Comparison of ENCODE assay signal across 1 cellular context in the genomic region with DNA sequence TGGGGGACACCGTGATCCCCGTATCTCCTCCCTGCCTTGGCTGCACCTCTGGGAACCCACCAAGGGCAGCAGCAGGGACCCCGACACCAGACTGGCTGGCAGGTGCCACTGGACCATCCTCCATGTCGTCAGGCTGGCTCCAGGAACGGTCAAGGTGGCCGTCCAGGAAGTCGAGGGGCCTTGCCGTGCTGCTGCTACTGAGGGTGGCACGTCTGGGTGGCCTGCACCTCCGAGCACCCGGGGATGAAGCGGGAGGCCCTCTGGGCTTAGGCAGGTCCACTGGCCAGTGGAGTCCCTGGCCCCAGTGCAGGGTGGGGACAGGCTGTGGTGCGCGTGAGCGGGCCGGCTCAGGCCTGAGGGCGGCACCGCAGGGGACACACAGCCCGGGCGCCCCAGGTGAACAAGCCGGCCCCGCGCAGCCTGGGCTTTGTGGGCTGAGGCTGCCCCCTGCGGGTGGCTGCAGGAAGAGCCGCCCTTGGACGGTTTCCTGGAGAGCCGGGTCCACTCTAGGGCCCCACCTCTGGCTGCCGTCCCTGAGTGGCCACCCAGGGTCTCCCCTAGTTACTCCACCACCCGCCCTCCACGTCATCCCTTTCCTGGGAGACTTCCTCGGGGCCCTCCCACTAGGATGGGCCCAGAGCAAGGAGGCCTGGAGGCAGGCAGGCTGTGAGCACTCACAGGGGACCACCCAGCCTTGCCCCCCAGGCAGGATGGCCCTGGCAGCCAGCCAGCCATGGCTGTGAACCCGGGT.
TF ChIP-seq lines count a peak whose summit lies in the region.

No MANE protein-coding gene starts in this region.

TF ChIP-seq in HepG2, 621 proteins besides CTCF, POLR2A, EP300 and RAD21 (continued from another document and continues in another):
- no peak for TF ChIP-seq DDIT3 (CRISPR knock-in tag; IDR thresholded peaks at IDR 0.05)
- peak; percentile 41 for TF ChIP-seq ZNF629 (CRISPR knock-in tag; conservative IDR thresholded peaks at IDR 0.05)
- TF ChIP-seq SPEN (CRISPR knock-in tag; IDR thresholded peaks at IDR 0.05; ENCODE audit: low read depth), result 0 out of 2 replicates have a peak, but pooled peaks have one; percentile 25
- TF ChIP-seq ZNF784 (CRISPR knock-in tag; IDR thresholded peaks at IDR 0.05; ENCODE audit: borderline replicate concordance), result no peak
- TF ChIP-seq ZBTB10 (CRISPR knock-in tag; IDR thresholded peaks at IDR 0.05; ENCODE audit: borderline replicate concordance), result 0 out of 2 replicates have a peak, but pooled peaks have one; percentile 51
- peak; percentile 42; the same call in 1 of the 2 replicates for TF ChIP-seq UBTF (CRISPR knock-in tag; IDR thresholded peaks at IDR 0.05)
- no peak for TF ChIP-seq JARID2 (CRISPR knock-in tag; IDR thresholded peaks at IDR 0.05; ENCODE audit: insufficient replicate concordance)
- TF ChIP-seq HHEX (CRISPR knock-in tag; IDR thresholded peaks at IDR 0.05), result no peak
- TF ChIP-seq XRCC5 (optimal IDR thresholded peaks at IDR 0.05; ENCODE audit: low read length), result no peak
- TF ChIP-seq THAP11 (CRISPR knock-in tag; IDR thresholded peaks at IDR 0.05), result peak; percentile 61
- no peak for TF ChIP-seq TEF (CRISPR knock-in tag; IDR thresholded peaks at IDR 0.05)
- no peak for TF ChIP-seq ZNF484 (CRISPR knock-in tag; IDR thresholded peaks at IDR 0.05; ENCODE audit: borderline replicate concordance, low read depth)
- TF ChIP-seq, protein P1, sequence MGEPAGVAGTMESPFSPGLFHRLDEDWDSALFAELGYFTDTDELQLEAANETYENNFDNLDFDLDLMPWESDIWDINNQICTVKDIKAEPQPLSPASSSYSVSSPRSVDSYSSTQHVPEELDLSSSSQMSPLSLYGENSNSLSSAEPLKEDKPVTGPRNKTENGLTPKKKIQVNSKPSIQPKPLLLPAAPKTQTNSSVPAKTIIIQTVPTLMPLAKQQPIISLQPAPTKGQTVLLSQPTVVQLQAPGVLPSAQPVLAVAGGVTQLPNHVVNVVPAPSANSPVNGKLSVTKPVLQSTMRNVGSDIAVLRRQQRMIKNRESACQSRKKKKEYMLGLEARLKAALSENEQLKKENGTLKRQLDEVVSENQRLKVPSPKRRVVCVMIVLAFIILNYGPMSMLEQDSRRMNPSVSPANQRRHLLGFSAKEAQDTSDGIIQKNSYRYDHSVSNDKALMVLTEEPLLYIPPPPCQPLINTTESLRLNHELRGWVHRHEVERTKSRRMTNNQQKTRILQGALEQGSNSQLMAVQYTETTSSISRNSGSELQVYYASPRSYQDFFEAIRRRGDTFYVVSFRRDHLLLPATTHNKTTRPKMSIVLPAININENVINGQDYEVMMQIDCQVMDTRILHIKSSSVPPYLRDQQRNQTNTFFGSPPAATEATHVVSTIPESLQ (CRISPR knock-in tag; conservative IDR thresholded peaks at IDR 0.05), result no peak
- TF ChIP-seq, protein P2, sequence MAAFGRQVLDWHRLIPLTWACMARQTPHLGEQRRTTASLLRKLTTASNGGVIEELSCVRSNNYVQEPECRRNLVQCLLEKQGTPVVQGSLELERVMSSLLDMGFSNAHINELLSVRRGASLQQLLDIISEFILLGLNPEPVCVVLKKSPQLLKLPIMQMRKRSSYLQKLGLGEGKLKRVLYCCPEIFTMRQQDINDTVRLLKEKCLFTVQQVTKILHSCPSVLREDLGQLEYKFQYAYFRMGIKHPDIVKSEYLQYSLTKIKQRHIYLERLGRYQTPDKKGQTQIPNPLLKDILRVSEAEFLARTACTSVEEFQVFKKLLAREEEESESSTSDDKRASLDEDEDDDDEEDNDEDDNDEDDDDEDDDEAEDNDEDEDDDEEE (CRISPR knock-in tag; IDR thresholded peaks at IDR 0.05), result no peak
- TF ChIP-seq ZBTB3 (CRISPR knock-in tag; IDR thresholded peaks at IDR 0.05; ENCODE audit: borderline replicate concordance, low read depth), result no peak
- TF ChIP-seq ZNF333 (CRISPR knock-in tag; IDR thresholded peaks at IDR 0.05; ENCODE audit: borderline replicate concordance), result no peak
- TF ChIP-seq ADNP (CRISPR knock-in tag; IDR thresholded peaks at IDR 0.05), result no peak
- TF ChIP-seq TMF1 (CRISPR knock-in tag; IDR thresholded peaks at IDR 0.05; ENCODE audit: low read depth), result 0 out of 2 replicates have a peak, but pooled peaks have one; percentile 60
- TF ChIP-seq BCL3 (CRISPR knock-in tag; IDR thresholded peaks at IDR 0.05), result no peak
- TF ChIP-seq ARNT2 (CRISPR knock-in tag; IDR thresholded peaks at IDR 0.05; ENCODE audit: low read depth), result no peak
- no peak for TF ChIP-seq ZNF503 (CRISPR knock-in tag; IDR thresholded peaks at IDR 0.05)
- TF ChIP-seq PLRG1 (conservative IDR thresholded peaks at IDR 0.05), result no peak
- TF ChIP-seq KAT7 (CRISPR knock-in tag; IDR thresholded peaks at IDR 0.05; ENCODE audit: borderline replicate concordance), result peak; percentile 43; the same call in 1 of the 2 replicates
- TF ChIP-seq ZKSCAN1 (IDR thresholded peaks at IDR 0.05; ENCODE audit: low read length), result no peak
- no peak for TF ChIP-seq ATF4 (CRISPR knock-in tag; IDR thresholded peaks at IDR 0.05)
- no peak for TF ChIP-seq RNF219 (CRISPR knock-in tag; IDR thresholded peaks at IDR 0.05)
- TF ChIP-seq NCOR1 (IDR thresholded peaks at IDR 0.05; ENCODE audit: borderline replicate concordance, low read length), result no peak
- TF ChIP-seq GFI1 (CRISPR knock-in tag; IDR thresholded peaks at IDR 0.05; ENCODE audit: borderline replicate concordance), result no peak
- TF ChIP-seq ATM (IDR thresholded peaks at IDR 0.05; ENCODE audit: borderline replicate concordance), result no peak
- no peak for TF ChIP-seq ZSCAN12 (CRISPR knock-in tag; IDR thresholded peaks at IDR 0.05)
- no peak for TF ChIP-seq TBX3 (IDR thresholded peaks at IDR 0.05; ENCODE audit: borderline replicate concordance)
- no peak for TF ChIP-seq GMEB2 (CRISPR knock-in tag; IDR thresholded peaks at IDR 0.05; ENCODE audit: low read depth)
- TF ChIP-seq TEAD2 (CRISPR knock-in tag; IDR thresholded peaks at IDR 0.05), result no peak
- TF ChIP-seq, protein P3, sequence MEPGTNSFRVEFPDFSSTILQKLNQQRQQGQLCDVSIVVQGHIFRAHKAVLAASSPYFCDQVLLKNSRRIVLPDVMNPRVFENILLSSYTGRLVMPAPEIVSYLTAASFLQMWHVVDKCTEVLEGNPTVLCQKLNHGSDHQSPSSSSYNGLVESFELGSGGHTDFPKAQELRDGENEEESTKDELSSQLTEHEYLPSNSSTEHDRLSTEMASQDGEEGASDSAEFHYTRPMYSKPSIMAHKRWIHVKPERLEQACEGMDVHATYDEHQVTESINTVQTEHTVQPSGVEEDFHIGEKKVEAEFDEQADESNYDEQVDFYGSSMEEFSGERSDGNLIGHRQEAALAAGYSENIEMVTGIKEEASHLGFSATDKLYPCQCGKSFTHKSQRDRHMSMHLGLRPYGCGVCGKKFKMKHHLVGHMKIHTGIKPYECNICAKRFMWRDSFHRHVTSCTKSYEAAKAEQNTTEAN (CRISPR knock-in tag; conservative IDR thresholded peaks at IDR 0.05), result no peak
